8 cellular contexts compared by ENCODE assay signal in genomic region chr3:179323197-179323901, GRCh38. TPM values are rescaled to one million over a fixed set of nuclear protein-coding genes. Genes with fewer than 3 reads are reported as not detected.
DNase-seq lines count a peak whose midpoint lies in the region; ATAC-seq lines count a peak whose summit lies in the region.

No MANE protein-coding gene starts in this region.

- ATAC-seq in GM18508 (IDR thresholded peaks at IDR 0.05; ENCODE audit: insufficient read depth, unreplicated experiment) (peak; percentile 25), HG03025 (IDR thresholded peaks at IDR 0.05; ENCODE audit: low FRiP score, unreplicated experiment) (peak; percentile 38)

- DNase-seq in 8988T, result peak; percentile 41
- DNase-seq in NCI-H2171 (lab: John Stamatoyannopoulos, UW), result peak; percentile 43
- DNase-seq in activated CD4-positive, alpha-beta T cell treated with anti-CD3 and anti-CD28 coated beads for 24 hours (ENCODE audit: low read depth in 2 of 2), result peak; percentile 33 to 37
- DNase-seq in cerebellum (ENCODE audit: low spot score), result peak; percentile 66
- DNase-seq in kidney tubule cell (ENCODE audit: low spot score), result peak; percentile 66
- DNase-seq in stimulated activated CD4-positive, alpha-beta T cell treated with anti-CD3 and anti-CD28 coated beads, Interleukin-1b, Interleukin-23, amount 100 ng/mL, for 24 hours (ENCODE audit: low read depth in 4 of 4, low spot score in 1 of 4), result peak in 3 of 4 experiments; percentile 38 to 48 (median 46)

RNA-seq across cellular contexts. Expression of gene ZNF639, which starts 0.5 kb away (rescaled TPM):
- 51.8 TPM for total RNA-seq in cerebellum

RNA-seq across cellular contexts. Expression of gene MFN1, which starts 24.2 kb away (rescaled TPM):
- total RNA-seq in cerebellum, result 95.7 TPM

Comparison
In these comparisons a context has a peak if more than half of its experiments do, and no peak if none do; other contexts are left out.
1. Peak in every context shown above with its lines: DNase-seq and ATAC-seq.